1 cellular context compared by ENCODE assay signal in the genomic region with DNA sequence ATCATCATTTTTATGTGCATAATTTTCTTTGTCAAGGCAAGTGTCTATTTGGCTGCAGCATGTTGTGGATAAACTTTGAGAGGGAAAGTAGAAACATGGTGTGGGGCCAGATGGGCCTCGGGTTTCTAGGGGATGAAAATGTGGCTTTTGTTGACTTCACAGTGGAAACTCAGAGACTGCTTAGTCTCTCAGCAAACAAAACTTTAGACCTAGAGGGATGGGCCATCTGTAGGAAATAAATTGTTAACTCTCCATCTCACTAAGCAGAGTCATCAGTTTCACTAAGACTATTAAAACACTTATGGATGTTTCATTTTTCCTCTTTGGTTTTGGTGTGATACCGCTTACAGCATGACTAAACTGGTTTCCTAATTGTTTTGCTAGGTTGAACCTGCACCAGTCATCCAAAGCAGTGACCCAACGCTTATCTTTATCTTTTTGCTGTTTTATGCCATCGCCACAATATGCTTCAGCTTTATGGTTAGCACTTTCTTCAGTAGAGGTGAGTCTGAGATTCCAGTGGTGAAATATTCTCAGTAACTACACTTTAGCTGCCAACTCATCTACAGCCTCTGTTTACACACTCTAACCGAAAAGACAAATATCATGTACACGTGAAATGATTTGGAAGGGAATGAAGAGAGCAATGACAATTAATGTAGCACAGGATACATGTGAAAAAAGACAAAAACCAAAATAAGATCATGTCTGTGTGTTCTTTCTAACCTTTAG.
A peak's percentile ranks its signal among the peaks of the same experiment; 100 is the strongest.
TF ChIP-seq lines count a peak whose summit lies in the region.

No MANE protein-coding gene starts in this region.

TF ChIP-seq in HepG2, 621 proteins besides CTCF, POLR2A, EP300 and RAD21 (continued from another document and continues in another):
- TF ChIP-seq ZNF720 (CRISPR knock-in tag; IDR thresholded peaks at IDR 0.05), result no peak
- TF ChIP-seq, protein P1, sequence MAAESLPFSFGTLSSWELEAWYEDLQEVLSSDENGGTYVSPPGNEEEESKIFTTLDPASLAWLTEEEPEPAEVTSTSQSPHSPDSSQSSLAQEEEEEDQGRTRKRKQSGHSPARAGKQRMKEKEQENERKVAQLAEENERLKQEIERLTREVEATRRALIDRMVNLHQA (CRISPR knock-in tag; IDR thresholded peaks at IDR 0.05), result no peak
- TF ChIP-seq HDAC2 (CRISPR knock-in tag; IDR thresholded peaks at IDR 0.05), result peak; percentile 74
- TF ChIP-seq ZNF232 (CRISPR knock-in tag; IDR thresholded peaks at IDR 0.05; ENCODE audit: borderline replicate concordance), result peak; percentile 65; the same call in 1 of the 2 replicates
- no peak for TF ChIP-seq KDM4B (CRISPR knock-in tag; IDR thresholded peaks at IDR 0.05)
- TF ChIP-seq, protein P2, sequence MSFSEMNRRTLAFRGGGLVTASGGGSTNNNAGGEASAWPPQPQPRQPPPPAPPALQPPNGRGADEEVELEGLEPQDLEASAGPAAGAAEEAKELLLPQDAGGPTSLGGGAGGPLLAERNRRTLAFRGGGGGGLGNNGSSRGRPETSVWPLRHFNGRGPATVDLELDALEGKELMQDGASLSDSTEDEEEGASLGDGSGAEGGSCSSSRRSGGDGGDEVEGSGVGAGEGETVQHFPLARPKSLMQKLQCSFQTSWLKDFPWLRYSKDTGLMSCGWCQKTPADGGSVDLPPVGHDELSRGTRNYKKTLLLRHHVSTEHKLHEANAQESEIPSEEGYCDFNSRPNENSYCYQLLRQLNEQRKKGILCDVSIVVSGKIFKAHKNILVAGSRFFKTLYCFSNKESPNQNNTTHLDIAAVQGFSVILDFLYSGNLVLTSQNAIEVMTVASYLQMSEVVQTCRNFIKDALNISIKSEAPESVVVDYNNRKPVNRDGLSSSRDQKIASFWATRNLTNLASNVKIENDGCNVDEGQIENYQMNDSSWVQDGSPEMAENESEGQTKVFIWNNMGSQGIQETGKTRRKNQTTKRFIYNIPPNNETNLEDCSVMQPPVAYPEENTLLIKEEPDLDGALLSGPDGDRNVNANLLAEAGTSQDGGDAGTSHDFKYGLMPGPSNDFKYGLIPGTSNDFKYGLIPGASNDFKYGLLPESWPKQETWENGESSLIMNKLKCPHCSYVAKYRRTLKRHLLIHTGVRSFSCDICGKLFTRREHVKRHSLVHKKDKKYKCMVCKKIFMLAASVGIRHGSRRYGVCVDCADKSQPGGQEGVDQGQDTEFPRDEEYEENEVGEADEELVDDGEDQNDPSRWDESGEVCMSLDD (CRISPR knock-in tag; IDR thresholded peaks at IDR 0.05; ENCODE audit: borderline replicate concordance), result no peak
- TF ChIP-seq ZNF710 (CRISPR knock-in tag; IDR thresholded peaks at IDR 0.05; ENCODE audit: borderline replicate concordance), result peak; percentile 72; the same call in 1 of the 2 replicates
- no peak for TF ChIP-seq NR2F1 (CRISPR knock-in tag; IDR thresholded peaks at IDR 0.05)
- TF ChIP-seq TOPORS (CRISPR knock-in tag; IDR thresholded peaks at IDR 0.05), result no peak
- TF ChIP-seq HIVEP1 (CRISPR knock-in tag; IDR thresholded peaks at IDR 0.05), result no peak
- TF ChIP-seq ZNF709 (CRISPR knock-in tag; IDR thresholded peaks at IDR 0.05), result no peak
- TF ChIP-seq ARID2 (CRISPR knock-in tag; IDR thresholded peaks at IDR 0.05; ENCODE audit: borderline replicate concordance), result no peak
- TF ChIP-seq ZNF605 (CRISPR knock-in tag; IDR thresholded peaks at IDR 0.05), result no peak
- no peak for TF ChIP-seq ZNF713 (CRISPR knock-in tag; IDR thresholded peaks at IDR 0.05)
- TF ChIP-seq AGO2 (optimal IDR thresholded peaks at IDR 0.05; ENCODE audit: low read depth, low read length), result no peak
- TF ChIP-seq ZNF883 (CRISPR knock-in tag; IDR thresholded peaks at IDR 0.05; ENCODE audit: not compliant biosample characterization), result no peak
- no peak; the same call in 1 of the 2 replicates for TF ChIP-seq ISX (CRISPR knock-in tag; conservative IDR thresholded peaks at IDR 0.05)
- no peak for TF ChIP-seq THYN1 (CRISPR knock-in tag; IDR thresholded peaks at IDR 0.05; ENCODE audit: borderline replicate concordance, low read depth)
- TF ChIP-seq ZSCAN29 (CRISPR knock-in tag; conservative IDR thresholded peaks at IDR 0.05), result 0 out of 2 replicates have a peak, but pooled peaks have one; percentile 41
- no peak for TF ChIP-seq POLR2AphosphoS2 (IDR thresholded peaks at IDR 0.05; ENCODE audit: low read depth, low read length)
- TF ChIP-seq ZNF235 (CRISPR knock-in tag; IDR thresholded peaks at IDR 0.05; ENCODE audit: borderline replicate concordance), result no peak
- TF ChIP-seq, protein P3, sequence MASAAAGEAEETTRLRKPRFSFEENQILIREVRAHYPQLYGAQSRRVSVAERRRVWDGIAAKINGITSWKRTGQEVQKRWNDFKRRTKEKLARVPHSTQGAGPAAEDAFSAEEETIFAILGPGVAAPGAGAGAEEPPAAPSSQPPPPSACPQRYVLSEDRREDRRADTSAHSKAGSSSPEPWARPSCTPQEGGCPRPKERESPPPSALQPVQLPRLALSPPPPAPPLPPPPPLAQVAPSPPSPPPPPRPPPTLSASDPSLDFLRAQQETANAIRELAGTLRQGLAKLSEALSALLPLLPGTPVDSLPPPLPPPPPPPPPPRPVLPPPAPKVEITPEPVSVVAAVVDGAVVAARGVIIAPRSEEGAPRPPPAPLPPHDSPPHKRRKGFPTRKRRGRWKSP (CRISPR knock-in tag; IDR thresholded peaks at IDR 0.05), result no peak
- no peak for TF ChIP-seq ZNF563 (CRISPR knock-in tag; IDR thresholded peaks at IDR 0.05)
- peak; percentile 38; the same call in 1 of the 2 replicates for TF ChIP-seq SALL1 (CRISPR knock-in tag; IDR thresholded peaks at IDR 0.05)
- TF ChIP-seq, protein P4, sequence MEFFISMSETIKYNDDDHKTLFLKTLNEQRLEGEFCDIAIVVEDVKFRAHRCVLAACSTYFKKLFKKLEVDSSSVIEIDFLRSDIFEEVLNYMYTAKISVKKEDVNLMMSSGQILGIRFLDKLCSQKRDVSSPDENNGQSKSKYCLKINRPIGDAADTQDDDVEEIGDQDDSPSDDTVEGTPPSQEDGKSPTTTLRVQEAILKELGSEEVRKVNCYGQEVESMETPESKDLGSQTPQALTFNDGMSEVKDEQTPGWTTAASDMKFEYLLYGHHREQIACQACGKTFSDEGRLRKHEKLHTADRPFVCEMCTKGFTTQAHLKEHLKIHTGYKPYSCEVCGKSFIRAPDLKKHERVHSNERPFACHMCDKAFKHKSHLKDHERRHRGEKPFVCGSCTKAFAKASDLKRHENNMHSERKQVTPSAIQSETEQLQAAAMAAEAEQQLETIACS (CRISPR knock-in tag; IDR thresholded peaks at IDR 0.05), result no peak
- TF ChIP-seq, protein P5, sequence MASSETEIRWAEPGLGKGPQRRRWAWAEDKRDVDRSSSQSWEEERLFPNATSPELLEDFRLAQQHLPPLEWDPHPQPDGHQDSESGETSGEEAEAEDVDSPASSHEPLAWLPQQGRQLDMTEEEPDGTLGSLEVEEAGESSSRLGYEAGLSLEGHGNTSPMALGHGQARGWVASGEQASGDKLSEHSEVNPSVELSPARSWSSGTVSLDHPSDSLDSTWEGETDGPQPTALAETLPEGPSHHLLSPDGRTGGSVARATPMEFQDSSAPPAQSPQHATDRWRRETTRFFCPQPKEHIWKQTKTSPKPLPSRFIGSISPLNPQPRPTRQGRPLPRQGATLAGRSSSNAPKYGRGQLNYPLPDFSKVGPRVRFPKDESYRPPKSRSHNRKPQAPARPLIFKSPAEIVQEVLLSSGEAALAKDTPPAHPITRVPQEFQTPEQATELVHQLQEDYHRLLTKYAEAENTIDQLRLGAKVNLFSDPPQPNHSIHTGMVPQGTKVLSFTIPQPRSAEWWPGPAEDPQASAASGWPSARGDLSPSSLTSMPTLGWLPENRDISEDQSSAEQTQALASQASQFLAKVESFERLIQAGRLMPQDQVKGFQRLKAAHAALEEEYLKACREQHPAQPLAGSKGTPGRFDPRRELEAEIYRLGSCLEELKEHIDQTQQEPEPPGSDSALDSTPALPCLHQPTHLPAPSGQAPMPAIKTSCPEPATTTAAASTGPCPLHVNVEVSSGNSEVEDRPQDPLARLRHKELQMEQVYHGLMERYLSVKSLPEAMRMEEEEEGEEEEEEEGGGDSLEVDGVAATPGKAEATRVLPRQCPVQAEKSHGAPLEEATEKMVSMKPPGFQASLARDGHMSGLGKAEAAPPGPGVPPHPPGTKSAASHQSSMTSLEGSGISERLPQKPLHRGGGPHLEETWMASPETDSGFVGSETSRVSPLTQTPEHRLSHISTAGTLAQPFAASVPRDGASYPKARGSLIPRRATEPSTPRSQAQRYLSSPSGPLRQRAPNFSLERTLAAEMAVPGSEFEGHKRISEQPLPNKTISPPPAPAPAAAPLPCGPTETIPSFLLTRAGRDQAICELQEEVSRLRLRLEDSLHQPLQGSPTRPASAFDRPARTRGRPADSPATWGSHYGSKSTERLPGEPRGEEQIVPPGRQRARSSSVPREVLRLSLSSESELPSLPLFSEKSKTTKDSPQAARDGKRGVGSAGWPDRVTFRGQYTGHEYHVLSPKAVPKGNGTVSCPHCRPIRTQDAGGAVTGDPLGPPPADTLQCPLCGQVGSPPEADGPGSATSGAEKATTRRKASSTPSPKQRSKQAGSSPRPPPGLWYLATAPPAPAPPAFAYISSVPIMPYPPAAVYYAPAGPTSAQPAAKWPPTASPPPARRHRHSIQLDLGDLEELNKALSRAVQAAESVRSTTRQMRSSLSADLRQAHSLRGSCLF (CRISPR knock-in tag; IDR thresholded peaks at IDR 0.05; ENCODE audit: borderline replicate concordance), result no peak
- TF ChIP-seq ZZZ3 (CRISPR knock-in tag; IDR thresholded peaks at IDR 0.05; ENCODE audit: borderline replicate concordance), result no peak
- TF ChIP-seq ZBTB4 (CRISPR knock-in tag; IDR thresholded peaks at IDR 0.05; ENCODE audit: borderline replicate concordance), result no peak
- TF ChIP-seq, protein P6, sequence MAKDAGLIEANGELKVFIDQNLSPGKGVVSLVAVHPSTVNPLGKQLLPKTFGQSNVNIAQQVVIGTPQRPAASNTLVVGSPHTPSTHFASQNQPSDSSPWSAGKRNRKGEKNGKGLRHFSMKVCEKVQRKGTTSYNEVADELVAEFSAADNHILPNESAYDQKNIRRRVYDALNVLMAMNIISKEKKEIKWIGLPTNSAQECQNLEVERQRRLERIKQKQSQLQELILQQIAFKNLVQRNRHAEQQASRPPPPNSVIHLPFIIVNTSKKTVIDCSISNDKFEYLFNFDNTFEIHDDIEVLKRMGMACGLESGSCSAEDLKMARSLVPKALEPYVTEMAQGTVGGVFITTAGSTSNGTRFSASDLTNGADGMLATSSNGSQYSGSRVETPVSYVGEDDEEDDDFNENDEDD (CRISPR knock-in tag; IDR thresholded peaks at IDR 0.05; ENCODE audit: borderline replicate concordance), result peak; percentile 59; the same call in 1 of the 2 replicates
- no peak for TF ChIP-seq CBX2 (IDR thresholded peaks at IDR 0.05; ENCODE audit: low read depth, low read length)
- no peak for TF ChIP-seq CBX2 (CRISPR knock-in tag; IDR thresholded peaks at IDR 0.05; ENCODE audit: low read depth)
- TF ChIP-seq CEBPB (IDR thresholded peaks at IDR 0.05; ENCODE audit: borderline replicate concordance, low read depth, low read length), result no peak
- no peak; the same call in 1 of the 2 replicates for TF ChIP-seq RXRB (CRISPR knock-in tag; IDR thresholded peaks at IDR 0.05; ENCODE audit: borderline replicate concordance)
- TF ChIP-seq SKI (IDR thresholded peaks at IDR 0.05; ENCODE audit: partially characterized antibody), result no peak
- TF ChIP-seq, protein P7, sequence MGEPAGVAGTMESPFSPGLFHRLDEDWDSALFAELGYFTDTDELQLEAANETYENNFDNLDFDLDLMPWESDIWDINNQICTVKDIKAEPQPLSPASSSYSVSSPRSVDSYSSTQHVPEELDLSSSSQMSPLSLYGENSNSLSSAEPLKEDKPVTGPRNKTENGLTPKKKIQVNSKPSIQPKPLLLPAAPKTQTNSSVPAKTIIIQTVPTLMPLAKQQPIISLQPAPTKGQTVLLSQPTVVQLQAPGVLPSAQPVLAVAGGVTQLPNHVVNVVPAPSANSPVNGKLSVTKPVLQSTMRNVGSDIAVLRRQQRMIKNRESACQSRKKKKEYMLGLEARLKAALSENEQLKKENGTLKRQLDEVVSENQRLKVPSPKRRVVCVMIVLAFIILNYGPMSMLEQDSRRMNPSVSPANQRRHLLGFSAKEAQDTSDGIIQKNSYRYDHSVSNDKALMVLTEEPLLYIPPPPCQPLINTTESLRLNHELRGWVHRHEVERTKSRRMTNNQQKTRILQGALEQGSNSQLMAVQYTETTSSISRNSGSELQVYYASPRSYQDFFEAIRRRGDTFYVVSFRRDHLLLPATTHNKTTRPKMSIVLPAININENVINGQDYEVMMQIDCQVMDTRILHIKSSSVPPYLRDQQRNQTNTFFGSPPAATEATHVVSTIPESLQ (CRISPR knock-in tag; conservative IDR thresholded peaks at IDR 0.05), result no peak
- no peak for TF ChIP-seq KMT2A (CRISPR knock-in tag; IDR thresholded peaks at IDR 0.05)
